ENCODE assay signal across 1 cellular context in the genomic region with DNA sequence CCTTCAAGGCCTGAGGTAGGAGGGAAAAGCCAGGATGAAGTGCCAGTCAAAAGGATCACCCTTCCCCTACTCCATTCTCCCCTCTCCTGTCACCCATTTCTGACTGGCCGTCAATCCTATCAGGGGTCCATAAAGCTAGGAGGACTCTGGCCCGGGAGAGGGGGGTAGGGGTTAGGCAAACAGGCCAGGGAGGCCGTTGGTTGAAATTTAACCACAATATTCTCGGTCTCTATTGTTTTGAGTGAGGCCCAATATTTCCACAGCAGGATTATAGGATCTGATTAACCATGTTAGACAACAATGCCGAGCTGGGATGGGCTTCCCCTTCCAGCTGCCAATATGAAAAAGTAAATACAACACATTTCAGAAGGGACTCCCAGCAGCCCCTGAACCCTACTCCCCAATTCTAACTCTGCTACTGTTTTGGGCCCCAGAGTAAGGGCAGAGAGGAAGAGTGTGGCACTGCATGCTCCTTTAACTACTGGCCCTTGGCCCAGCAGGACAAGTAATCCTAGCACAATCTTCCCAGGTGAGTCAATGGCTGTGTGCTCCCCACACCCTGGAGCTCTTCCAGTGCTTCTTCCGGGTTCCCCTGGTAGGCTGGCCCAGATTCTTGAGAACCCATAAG.
A peak's percentile ranks its signal among the peaks of the same experiment; 100 is the strongest.
TF ChIP-seq lines count a peak whose summit lies in the region.

No MANE protein-coding gene starts in this region.

TF ChIP-seq in HepG2, 621 proteins besides CTCF, POLR2A, EP300 and RAD21 (continued from another document and continues in another):
- no peak for TF ChIP-seq ZNF326 (CRISPR knock-in tag; IDR thresholded peaks at IDR 0.05; ENCODE audit: borderline replicate concordance)
- TF ChIP-seq HNF1B (CRISPR knock-in tag; IDR thresholded peaks at IDR 0.05) = peak; percentile 99
- peak; percentile 78; the same call in 1 of the 2 replicates for TF ChIP-seq ZNF605 (CRISPR knock-in tag; IDR thresholded peaks at IDR 0.05)
- TF ChIP-seq KMT2A (CRISPR knock-in tag; IDR thresholded peaks at IDR 0.05) = no peak
- no peak; the same call in 1 of the 2 replicates for TF ChIP-seq ZNF547 (CRISPR knock-in tag; IDR thresholded peaks at IDR 0.05)
- TF ChIP-seq HNRNPH1 (optimal IDR thresholded peaks at IDR 0.05; ENCODE audit: low read depth, low read length) = no peak
- TF ChIP-seq ZNF253 (CRISPR knock-in tag; IDR thresholded peaks at IDR 0.05; ENCODE audit: borderline replicate concordance) = no peak
- TF ChIP-seq ZBTB2 (CRISPR knock-in tag; IDR thresholded peaks at IDR 0.05; ENCODE audit: low read depth) = no peak
- no peak for TF ChIP-seq FOXP1 (IDR thresholded peaks at IDR 0.05)
- peak; percentile 90 for TF ChIP-seq FOXP1 (CRISPR knock-in tag; IDR thresholded peaks at IDR 0.05)
- TF ChIP-seq SAFB2 (CRISPR knock-in tag; IDR thresholded peaks at IDR 0.05; ENCODE audit: borderline replicate concordance, low read depth) = no peak
- TF ChIP-seq, protein P1, sequence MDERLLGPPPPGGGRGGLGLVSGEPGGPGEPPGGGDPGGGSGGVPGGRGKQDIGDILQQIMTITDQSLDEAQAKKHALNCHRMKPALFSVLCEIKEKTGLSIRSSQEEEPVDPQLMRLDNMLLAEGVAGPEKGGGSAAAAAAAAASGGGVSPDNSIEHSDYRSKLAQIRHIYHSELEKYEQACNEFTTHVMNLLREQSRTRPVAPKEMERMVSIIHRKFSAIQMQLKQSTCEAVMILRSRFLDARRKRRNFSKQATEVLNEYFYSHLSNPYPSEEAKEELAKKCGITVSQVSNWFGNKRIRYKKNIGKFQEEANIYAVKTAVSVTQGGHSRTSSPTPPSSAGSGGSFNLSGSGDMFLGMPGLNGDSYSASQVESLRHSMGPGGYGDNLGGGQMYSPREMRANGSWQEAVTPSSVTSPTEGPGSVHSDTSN (CRISPR knock-in tag; IDR thresholded peaks at IDR 0.05) = peak; percentile 74
- TF ChIP-seq GATAD2A (CRISPR knock-in tag; IDR thresholded peaks at IDR 0.05) = peak; percentile 92
- no peak for TF ChIP-seq ZNF567 (CRISPR knock-in tag; IDR thresholded peaks at IDR 0.05; ENCODE audit: borderline replicate concordance)
- TF ChIP-seq ZNF20 (CRISPR knock-in tag; IDR thresholded peaks at IDR 0.05) = no peak
- TF ChIP-seq ZNF639 (CRISPR knock-in tag; conservative IDR thresholded peaks at IDR 0.05) = no peak
- TF ChIP-seq ARID3A (IDR thresholded peaks at IDR 0.05; ENCODE audit: low read depth, low read length) = peak; percentile 78; the same call in 1 of the 2 replicates
- no peak for TF ChIP-seq NFE2L2 (IDR thresholded peaks at IDR 0.05; ENCODE audit: low read length)
- TF ChIP-seq, protein P2, sequence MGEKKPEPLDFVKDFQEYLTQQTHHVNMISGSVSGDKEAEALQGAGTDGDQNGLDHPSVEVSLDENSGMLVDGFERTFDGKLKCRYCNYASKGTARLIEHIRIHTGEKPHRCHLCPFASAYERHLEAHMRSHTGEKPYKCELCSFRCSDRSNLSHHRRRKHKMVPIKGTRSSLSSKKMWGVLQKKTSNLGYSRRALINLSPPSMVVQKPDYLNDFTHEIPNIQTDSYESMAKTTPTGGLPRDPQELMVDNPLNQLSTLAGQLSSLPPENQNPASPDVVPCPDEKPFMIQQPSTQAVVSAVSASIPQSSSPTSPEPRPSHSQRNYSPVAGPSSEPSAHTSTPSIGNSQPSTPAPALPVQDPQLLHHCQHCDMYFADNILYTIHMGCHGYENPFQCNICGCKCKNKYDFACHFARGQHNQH (CRISPR knock-in tag; IDR thresholded peaks at IDR 0.05) = peak; percentile 81
- TF ChIP-seq, protein P3, sequence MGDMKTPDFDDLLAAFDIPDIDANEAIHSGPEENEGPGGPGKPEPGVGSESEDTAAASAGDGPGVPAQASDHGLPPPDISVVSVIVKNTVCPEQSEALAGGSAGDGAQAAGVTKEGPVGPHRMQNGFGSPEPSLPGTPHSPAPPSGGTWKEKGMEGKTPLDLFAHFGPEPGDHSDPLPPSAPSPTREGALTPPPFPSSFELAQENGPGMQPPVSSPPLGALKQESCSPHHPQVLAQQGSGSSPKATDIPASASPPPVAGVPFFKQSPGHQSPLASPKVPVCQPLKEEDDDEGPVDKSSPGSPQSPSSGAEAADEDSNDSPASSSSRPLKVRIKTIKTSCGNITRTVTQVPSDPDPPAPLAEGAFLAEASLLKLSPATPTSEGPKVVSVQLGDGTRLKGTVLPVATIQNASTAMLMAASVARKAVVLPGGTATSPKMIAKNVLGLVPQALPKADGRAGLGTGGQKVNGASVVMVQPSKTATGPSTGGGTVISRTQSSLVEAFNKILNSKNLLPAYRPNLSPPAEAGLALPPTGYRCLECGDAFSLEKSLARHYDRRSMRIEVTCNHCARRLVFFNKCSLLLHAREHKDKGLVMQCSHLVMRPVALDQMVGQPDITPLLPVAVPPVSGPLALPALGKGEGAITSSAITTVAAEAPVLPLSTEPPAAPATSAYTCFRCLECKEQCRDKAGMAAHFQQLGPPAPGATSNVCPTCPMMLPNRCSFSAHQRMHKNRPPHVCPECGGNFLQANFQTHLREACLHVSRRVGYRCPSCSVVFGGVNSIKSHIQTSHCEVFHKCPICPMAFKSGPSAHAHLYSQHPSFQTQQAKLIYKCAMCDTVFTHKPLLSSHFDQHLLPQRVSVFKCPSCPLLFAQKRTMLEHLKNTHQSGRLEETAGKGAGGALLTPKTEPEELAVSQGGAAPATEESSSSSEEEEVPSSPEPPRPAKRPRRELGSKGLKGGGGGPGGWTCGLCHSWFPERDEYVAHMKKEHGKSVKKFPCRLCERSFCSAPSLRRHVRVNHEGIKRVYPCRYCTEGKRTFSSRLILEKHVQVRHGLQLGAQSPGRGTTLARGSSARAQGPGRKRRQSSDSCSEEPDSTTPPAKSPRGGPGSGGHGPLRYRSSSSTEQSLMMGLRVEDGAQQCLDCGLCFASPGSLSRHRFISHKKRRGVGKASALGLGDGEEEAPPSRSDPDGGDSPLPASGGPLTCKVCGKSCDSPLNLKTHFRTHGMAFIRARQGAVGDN (CRISPR knock-in tag; IDR thresholded peaks at IDR 0.05) = no peak
- TF ChIP-seq ATF1 (CRISPR knock-in tag; IDR thresholded peaks at IDR 0.05) = no peak
- no peak for TF ChIP-seq POLR2G (IDR thresholded peaks at IDR 0.05; ENCODE audit: low read depth, low read length)
- peak; percentile 36; the same call in 1 of the 2 replicates for TF ChIP-seq ZFY (CRISPR knock-in tag; IDR thresholded peaks at IDR 0.05)
- peak; percentile 94 for TF ChIP-seq HDAC1 (CRISPR knock-in tag; IDR thresholded peaks at IDR 0.05)
- TF ChIP-seq, protein P4, sequence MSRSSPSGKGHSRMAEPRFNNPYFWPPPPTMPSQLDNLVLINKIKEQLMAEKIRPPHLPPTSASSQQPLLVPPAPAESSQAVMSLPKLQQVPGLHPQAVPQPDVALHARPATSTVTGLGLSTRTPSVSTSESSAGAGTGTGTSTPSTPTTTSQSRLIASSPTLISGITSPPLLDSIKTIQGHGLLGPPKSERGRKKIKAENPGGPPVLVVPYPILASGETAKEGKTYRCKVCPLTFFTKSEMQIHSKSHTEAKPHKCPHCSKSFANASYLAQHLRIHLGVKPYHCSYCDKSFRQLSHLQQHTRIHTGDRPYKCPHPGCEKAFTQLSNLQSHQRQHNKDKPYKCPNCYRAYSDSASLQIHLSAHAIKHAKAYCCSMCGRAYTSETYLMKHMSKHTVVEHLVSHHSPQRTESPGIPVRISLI (CRISPR knock-in tag; IDR thresholded peaks at IDR 0.05; ENCODE audit: borderline replicate concordance) = no peak
- TF ChIP-seq ZFP36L2 (CRISPR knock-in tag; IDR thresholded peaks at IDR 0.05) = no peak
- peak; percentile 83; the same call in 1 of the 2 replicates for TF ChIP-seq SP5 (CRISPR knock-in tag; IDR thresholded peaks at IDR 0.05; ENCODE audit: borderline replicate concordance, low read depth)
- TF ChIP-seq NFKB2 (CRISPR knock-in tag; IDR thresholded peaks at IDR 0.05; ENCODE audit: borderline replicate concordance) = no peak
- TF ChIP-seq ISX (CRISPR knock-in tag; conservative IDR thresholded peaks at IDR 0.05) = no peak
- TF ChIP-seq NAIF1 (CRISPR knock-in tag; IDR thresholded peaks at IDR 0.05; ENCODE audit: borderline replicate concordance) = no peak
- no peak for TF ChIP-seq PHF5A (CRISPR knock-in tag; IDR thresholded peaks at IDR 0.05; ENCODE audit: low read depth, unreplicated experiment)
- TF ChIP-seq, protein P5, sequence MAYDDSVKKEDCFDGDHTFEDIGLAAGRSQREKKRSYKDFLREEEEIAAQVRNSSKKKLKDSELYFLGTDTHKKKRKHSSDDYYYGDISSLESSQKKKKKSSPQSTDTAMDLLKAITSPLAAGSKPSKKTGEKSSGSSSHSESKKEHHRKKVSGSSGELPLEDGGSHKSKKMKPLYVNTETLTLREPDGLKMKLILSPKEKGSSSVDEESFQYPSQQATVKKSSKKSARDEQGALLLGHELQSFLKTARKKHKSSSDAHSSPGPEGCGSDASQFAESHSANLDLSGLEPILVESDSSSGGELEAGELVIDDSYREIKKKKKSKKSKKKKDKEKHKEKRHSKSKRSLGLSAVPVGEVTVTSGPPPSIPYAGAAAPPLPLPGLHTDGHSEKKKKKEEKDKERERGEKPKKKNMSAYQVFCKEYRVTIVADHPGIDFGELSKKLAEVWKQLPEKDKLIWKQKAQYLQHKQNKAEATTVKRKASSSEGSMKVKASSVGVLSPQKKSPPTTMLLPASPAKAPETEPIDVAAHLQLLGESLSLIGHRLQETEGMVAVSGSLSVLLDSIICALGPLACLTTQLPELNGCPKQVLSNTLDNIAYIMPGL (CRISPR knock-in tag; IDR thresholded peaks at IDR 0.05; ENCODE audit: borderline replicate concordance in 1 of 2, low read depth in 1 of 2) = 0 out of 4 replicates have a peak, but pooled peaks have one; percentile 24 to 33
- TF ChIP-seq, protein P6, sequence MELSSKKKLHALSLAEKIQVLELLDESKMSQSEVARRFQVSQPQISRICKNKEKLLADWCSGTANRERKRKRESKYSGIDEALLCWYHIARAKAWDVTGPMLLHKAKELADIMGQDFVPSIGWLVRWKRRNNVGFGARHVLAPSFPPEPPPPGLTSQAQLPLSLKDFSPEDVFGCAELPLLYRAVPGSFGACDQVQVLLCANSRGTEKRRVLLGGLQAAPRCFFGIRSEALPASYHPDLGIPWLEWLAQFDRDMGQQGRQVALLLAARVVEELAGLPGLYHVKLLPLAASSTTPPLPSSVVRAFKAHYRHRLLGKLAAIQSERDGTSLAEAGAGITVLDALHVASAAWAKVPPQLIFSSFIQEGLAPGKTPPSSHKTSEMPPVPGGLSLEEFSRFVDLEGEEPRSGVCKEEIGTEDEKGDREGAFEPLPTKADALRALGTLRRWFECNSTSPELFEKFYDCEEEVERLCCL (CRISPR knock-in tag; IDR thresholded peaks at IDR 0.05; ENCODE audit: borderline replicate concordance) = no peak
- TF ChIP-seq FOXK1 (CRISPR knock-in tag; IDR thresholded peaks at IDR 0.05; ENCODE audit: borderline replicate concordance, low read depth) = peak; percentile 56; the same call in 1 of the 2 replicates
- TF ChIP-seq, protein P7, sequence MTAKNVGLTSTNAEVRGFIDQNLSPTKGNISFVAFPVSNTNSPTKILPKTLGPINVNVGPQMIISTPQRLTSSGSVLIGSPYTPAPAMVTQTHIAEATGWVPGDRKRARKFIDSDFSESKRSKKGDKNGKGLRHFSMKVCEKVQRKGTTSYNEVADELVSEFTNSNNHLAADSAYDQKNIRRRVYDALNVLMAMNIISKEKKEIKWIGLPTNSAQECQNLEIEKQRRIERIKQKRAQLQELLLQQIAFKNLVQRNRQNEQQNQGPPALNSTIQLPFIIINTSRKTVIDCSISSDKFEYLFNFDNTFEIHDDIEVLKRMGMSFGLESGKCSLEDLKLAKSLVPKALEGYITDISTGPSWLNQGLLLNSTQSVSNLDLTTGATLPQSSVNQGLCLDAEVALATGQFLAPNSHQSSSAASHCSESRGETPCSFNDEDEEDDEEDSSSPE (CRISPR knock-in tag; IDR thresholded peaks at IDR 0.05) = no peak
